ENCODE assay signal across 1 cellular context in the genomic region with DNA sequence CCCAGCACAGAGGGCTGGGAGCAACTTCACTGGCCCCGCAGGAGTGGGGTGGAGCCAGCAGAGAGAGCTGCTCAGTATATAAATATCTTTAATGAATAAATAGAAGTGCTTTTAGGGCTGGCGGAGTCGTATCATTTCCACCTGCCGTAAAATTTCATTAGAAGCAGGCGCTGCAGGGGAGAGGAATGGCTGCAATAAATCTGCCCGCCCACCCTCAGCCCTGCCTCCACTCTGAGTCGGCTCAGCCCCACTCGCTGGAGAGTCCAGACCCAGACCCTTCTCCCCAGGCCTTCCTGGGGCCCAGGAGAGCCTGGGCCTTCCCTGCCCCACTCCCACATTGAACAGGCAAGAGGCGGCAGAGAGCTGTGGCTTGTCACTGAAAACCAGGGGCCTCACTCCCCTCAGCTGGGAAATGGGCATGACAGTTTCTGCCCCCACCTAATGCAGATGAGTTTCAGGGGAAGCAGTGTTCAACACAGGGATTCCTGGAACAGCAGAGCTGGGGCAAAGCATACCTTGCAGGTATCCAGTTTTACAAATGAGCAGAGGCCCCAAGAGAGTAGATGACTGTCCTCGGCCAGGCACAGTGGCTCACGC.
TF ChIP-seq lines count a peak whose summit lies in the region.

No MANE protein-coding gene starts in this region.

TF ChIP-seq in HepG2, 621 proteins besides CTCF, POLR2A, EP300 and RAD21 (continues in another document):
- TF ChIP-seq, protein P1, sequence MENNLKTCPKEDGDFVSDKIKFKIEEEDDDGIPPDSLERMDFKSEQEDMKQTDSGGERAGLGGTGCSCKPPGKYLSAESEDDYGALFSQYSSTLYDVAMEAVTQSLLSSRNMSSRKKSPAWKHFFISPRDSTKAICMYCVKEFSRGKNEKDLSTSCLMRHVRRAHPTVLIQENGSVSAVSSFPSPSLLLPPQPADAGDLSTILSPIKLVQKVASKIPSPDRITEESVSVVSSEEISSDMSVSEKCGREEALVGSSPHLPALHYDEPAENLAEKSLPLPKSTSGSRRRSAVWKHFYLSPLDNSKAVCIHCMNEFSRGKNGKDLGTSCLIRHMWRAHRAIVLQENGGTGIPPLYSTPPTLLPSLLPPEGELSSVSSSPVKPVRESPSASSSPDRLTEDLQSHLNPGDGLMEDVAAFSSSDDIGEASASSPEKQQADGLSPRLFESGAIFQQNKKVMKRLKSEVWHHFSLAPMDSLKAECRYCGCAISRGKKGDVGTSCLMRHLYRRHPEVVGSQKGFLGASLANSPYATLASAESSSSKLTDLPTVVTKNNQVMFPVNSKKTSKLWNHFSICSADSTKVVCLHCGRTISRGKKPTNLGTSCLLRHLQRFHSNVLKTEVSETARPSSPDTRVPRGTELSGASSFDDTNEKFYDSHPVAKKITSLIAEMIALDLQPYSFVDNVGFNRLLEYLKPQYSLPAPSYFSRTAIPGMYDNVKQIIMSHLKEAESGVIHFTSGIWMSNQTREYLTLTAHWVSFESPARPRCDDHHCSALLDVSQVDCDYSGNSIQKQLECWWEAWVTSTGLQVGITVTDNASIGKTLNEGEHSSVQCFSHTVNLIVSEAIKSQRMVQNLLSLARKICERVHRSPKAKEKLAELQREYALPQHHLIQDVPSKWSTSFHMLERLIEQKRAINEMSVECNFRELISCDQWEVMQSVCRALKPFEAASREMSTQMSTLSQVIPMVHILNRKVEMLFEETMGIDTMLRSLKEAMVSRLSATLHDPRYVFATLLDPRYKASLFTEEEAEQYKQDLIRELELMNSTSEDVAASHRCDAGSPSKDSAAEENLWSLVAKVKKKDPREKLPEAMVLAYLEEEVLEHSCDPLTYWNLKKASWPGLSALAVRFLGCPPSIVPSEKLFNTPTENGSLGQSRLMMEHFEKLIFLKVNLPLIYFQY (CRISPR knock-in tag; IDR thresholded peaks at IDR 0.05; ENCODE audit: borderline replicate concordance): no peak
- TF ChIP-seq, protein P2, sequence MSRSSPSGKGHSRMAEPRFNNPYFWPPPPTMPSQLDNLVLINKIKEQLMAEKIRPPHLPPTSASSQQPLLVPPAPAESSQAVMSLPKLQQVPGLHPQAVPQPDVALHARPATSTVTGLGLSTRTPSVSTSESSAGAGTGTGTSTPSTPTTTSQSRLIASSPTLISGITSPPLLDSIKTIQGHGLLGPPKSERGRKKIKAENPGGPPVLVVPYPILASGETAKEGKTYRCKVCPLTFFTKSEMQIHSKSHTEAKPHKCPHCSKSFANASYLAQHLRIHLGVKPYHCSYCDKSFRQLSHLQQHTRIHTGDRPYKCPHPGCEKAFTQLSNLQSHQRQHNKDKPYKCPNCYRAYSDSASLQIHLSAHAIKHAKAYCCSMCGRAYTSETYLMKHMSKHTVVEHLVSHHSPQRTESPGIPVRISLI (CRISPR knock-in tag; IDR thresholded peaks at IDR 0.05; ENCODE audit: borderline replicate concordance): no peak
- TF ChIP-seq ZNF337 (CRISPR knock-in tag; IDR thresholded peaks at IDR 0.05; ENCODE audit: borderline replicate concordance, low read depth) (no peak), PCBP1 (IDR thresholded peaks at IDR 0.05; ENCODE audit: borderline replicate concordance, low read depth, low read length) (no peak), RARA (CRISPR knock-in tag; IDR thresholded peaks at IDR 0.05) (no peak), ZNF354B (CRISPR knock-in tag; IDR thresholded peaks at IDR 0.05) (no peak), PLRG1 (conservative IDR thresholded peaks at IDR 0.05) (no peak), NFIB (CRISPR knock-in tag; IDR thresholded peaks at IDR 0.05; ENCODE audit: borderline replicate concordance) (0 out of 2 replicates have a peak, but pooled peaks have one; percentile 40), ZNF629 (CRISPR knock-in tag; conservative IDR thresholded peaks at IDR 0.05) (peak; percentile 91), ZSCAN25 (CRISPR knock-in tag; IDR thresholded peaks at IDR 0.05) (peak; percentile 74), ZNF75D (CRISPR knock-in tag; IDR thresholded peaks at IDR 0.05; ENCODE audit: borderline replicate concordance) (no peak), ELF1 (CRISPR knock-in tag; IDR thresholded peaks at IDR 0.05) (no peak), CHD4 (IDR thresholded peaks at IDR 0.05; ENCODE audit: borderline replicate concordance, low read length) (0 out of 2 replicates have a peak, but pooled peaks have one; percentile 11), KAT8 (CRISPR knock-in tag; IDR thresholded peaks at IDR 0.05) (no peak), NR2C2 (CRISPR knock-in tag; IDR thresholded peaks at IDR 0.05; ENCODE audit: borderline replicate concordance) (0 out of 2 replicates have a peak, but pooled peaks have one; percentile 4), ZNF605 (CRISPR knock-in tag; IDR thresholded peaks at IDR 0.05) (0 out of 2 replicates have a peak, but pooled peaks have one; percentile 42), ZMYM2 (CRISPR knock-in tag; IDR thresholded peaks at IDR 0.05) (0 out of 2 replicates have a peak, but pooled peaks have one; percentile 21), CREB1 (IDR thresholded peaks at IDR 0.05) (no peak), CREB1 (CRISPR knock-in tag; IDR thresholded peaks at IDR 0.05) (no peak), ZFP82 (CRISPR knock-in tag; IDR thresholded peaks at IDR 0.05; ENCODE audit: borderline replicate concordance) (no peak), NFKB2 (CRISPR knock-in tag; IDR thresholded peaks at IDR 0.05; ENCODE audit: borderline replicate concordance) (peak; percentile 31; the same call in 1 of the 2 replicates), ZSCAN21 (CRISPR knock-in tag; IDR thresholded peaks at IDR 0.05; ENCODE audit: borderline replicate concordance) (no peak), KDM5B (CRISPR knock-in tag; IDR thresholded peaks at IDR 0.05; ENCODE audit: borderline replicate concordance) (0 out of 2 replicates have a peak, but pooled peaks have one; percentile 33)
- TF ChIP-seq, protein P3, sequence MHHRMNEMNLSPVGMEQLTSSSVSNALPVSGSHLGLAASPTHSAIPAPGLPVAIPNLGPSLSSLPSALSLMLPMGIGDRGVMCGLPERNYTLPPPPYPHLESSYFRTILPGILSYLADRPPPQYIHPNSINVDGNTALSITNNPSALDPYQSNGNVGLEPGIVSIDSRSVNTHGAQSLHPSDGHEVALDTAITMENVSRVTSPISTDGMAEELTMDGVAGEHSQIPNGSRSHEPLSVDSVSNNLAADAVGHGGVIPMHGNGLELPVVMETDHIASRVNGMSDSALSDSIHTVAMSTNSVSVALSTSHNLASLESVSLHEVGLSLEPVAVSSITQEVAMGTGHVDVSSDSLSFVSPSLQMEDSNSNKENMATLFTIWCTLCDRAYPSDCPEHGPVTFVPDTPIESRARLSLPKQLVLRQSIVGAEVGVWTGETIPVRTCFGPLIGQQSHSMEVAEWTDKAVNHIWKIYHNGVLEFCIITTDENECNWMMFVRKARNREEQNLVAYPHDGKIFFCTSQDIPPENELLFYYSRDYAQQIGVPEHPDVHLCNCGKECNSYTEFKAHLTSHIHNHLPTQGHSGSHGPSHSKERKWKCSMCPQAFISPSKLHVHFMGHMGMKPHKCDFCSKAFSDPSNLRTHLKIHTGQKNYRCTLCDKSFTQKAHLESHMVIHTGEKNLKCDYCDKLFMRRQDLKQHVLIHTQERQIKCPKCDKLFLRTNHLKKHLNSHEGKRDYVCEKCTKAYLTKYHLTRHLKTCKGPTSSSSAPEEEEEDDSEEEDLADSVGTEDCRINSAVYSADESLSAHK (CRISPR knock-in tag; IDR thresholded peaks at IDR 0.05; ENCODE audit: borderline replicate concordance): no peak
- TF ChIP-seq, protein P4, sequence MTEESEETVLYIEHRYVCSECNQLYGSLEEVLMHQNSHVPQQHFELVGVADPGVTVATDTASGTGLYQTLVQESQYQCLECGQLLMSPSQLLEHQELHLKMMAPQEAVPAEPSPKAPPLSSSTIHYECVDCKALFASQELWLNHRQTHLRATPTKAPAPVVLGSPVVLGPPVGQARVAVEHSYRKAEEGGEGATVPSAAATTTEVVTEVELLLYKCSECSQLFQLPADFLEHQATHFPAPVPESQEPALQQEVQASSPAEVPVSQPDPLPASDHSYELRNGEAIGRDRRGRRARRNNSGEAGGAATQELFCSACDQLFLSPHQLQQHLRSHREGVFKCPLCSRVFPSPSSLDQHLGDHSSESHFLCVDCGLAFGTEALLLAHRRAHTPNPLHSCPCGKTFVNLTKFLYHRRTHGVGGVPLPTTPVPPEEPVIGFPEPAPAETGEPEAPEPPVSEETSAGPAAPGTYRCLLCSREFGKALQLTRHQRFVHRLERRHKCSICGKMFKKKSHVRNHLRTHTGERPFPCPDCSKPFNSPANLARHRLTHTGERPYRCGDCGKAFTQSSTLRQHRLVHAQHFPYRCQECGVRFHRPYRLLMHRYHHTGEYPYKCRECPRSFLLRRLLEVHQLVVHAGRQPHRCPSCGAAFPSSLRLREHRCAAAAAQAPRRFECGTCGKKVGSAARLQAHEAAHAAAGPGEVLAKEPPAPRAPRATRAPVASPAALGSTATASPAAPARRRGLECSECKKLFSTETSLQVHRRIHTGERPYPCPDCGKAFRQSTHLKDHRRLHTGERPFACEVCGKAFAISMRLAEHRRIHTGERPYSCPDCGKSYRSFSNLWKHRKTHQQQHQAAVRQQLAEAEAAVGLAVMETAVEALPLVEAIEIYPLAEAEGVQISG (CRISPR knock-in tag; IDR thresholded peaks at IDR 0.05): 0 out of 2 replicates have a peak, but pooled peaks have one; percentile 9
- TF ChIP-seq, protein P5, sequence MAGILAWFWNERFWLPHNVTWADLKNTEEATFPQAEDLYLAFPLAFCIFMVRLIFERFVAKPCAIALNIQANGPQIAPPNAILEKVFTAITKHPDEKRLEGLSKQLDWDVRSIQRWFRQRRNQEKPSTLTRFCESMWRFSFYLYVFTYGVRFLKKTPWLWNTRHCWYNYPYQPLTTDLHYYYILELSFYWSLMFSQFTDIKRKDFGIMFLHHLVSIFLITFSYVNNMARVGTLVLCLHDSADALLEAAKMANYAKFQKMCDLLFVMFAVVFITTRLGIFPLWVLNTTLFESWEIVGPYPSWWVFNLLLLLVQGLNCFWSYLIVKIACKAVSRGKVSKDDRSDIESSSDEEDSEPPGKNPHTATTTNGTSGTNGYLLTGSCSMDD (CRISPR knock-in tag; IDR thresholded peaks at IDR 0.05): no peak
- TF ChIP-seq, protein P6, sequence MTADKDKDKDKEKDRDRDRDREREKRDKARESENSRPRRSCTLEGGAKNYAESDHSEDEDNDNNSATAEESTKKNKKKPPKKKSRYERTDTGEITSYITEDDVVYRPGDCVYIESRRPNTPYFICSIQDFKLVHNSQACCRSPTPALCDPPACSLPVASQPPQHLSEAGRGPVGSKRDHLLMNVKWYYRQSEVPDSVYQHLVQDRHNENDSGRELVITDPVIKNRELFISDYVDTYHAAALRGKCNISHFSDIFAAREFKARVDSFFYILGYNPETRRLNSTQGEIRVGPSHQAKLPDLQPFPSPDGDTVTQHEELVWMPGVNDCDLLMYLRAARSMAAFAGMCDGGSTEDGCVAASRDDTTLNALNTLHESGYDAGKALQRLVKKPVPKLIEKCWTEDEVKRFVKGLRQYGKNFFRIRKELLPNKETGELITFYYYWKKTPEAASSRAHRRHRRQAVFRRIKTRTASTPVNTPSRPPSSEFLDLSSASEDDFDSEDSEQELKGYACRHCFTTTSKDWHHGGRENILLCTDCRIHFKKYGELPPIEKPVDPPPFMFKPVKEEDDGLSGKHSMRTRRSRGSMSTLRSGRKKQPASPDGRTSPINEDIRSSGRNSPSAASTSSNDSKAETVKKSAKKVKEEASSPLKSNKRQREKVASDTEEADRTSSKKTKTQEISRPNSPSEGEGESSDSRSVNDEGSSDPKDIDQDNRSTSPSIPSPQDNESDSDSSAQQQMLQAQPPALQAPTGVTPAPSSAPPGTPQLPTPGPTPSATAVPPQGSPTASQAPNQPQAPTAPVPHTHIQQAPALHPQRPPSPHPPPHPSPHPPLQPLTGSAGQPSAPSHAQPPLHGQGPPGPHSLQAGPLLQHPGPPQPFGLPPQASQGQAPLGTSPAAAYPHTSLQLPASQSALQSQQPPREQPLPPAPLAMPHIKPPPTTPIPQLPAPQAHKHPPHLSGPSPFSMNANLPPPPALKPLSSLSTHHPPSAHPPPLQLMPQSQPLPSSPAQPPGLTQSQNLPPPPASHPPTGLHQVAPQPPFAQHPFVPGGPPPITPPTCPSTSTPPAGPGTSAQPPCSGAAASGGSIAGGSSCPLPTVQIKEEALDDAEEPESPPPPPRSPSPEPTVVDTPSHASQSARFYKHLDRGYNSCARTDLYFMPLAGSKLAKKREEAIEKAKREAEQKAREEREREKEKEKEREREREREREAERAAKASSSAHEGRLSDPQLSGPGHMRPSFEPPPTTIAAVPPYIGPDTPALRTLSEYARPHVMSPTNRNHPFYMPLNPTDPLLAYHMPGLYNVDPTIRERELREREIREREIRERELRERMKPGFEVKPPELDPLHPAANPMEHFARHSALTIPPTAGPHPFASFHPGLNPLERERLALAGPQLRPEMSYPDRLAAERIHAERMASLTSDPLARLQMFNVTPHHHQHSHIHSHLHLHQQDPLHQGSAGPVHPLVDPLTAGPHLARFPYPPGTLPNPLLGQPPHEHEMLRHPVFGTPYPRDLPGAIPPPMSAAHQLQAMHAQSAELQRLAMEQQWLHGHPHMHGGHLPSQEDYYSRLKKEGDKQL (CRISPR knock-in tag; IDR thresholded peaks at IDR 0.05; ENCODE audit: low read depth): no peak
- TF ChIP-seq, protein P7, sequence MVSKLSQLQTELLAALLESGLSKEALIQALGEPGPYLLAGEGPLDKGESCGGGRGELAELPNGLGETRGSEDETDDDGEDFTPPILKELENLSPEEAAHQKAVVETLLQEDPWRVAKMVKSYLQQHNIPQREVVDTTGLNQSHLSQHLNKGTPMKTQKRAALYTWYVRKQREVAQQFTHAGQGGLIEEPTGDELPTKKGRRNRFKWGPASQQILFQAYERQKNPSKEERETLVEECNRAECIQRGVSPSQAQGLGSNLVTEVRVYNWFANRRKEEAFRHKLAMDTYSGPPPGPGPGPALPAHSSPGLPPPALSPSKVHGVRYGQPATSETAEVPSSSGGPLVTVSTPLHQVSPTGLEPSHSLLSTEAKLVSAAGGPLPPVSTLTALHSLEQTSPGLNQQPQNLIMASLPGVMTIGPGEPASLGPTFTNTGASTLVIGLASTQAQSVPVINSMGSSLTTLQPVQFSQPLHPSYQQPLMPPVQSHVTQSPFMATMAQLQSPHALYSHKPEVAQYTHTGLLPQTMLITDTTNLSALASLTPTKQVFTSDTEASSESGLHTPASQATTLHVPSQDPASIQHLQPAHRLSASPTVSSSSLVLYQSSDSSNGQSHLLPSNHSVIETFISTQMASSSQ (IDR thresholded peaks at IDR 0.05; ENCODE audit: low read depth): no peak
- TF ChIP-seq, protein P7 (CRISPR knock-in tag; IDR thresholded peaks at IDR 0.05; ENCODE audit: borderline replicate concordance): no peak
